1 cellular context compared by ENCODE assay signal in the genomic region with DNA sequence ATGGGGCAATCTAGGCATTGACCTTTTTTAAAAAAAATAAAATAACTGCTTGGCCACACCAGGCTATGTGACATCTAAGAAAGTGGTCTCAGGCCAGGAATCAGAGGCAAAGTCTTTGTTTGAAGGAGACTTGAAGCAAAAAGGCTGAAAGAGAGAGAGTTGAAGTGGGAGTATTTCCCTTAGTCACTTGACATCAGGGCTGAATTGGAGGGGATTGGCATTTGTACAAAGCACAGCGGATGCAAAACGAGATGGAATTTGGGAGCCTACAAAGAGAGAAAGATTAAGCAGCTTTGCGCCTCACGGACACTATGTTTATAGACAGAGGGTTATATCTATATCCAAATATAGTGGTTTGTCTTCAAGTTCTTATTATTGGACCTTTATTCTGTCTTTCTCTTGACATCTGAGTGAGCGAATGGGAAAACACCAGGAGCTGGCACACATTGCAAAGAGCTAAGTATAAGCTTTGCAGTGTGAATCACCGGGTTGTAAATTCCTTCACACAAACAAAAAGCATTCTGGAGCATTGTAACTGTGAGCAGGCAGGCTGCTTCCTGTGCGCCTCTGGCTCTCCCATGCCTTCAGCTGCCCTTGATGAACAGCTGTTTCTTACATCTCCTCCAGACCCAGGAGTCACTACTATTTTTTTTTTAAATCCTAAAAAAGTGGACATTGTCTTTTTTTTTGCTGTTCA.
TF ChIP-seq lines count a peak whose summit lies in the region.

No MANE protein-coding gene starts in this region.

TF ChIP-seq in IMR-90, 13 proteins besides CTCF, POLR2A, EP300 and RAD21:
- TF ChIP-seq CEBPB (IDR thresholded peaks at IDR 0.05; ENCODE audit: low read depth, low read length): no peak
- TF ChIP-seq NFE2L2 (IDR thresholded peaks at IDR 0.05; ENCODE audit: low read depth, low read length): no peak
- TF ChIP-seq, protein P1, sequence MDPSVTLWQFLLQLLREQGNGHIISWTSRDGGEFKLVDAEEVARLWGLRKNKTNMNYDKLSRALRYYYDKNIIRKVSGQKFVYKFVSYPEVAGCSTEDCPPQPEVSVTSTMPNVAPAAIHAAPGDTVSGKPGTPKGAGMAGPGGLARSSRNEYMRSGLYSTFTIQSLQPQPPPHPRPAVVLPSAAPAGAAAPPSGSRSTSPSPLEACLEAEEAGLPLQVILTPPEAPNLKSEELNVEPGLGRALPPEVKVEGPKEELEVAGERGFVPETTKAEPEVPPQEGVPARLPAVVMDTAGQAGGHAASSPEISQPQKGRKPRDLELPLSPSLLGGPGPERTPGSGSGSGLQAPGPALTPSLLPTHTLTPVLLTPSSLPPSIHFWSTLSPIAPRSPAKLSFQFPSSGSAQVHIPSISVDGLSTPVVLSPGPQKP (IDR thresholded peaks at IDR 0.05; ENCODE audit: borderline replicate concordance, low read depth, low read length): no peak
- no peak for TF ChIP-seq CHD1 (IDR thresholded peaks at IDR 0.05; ENCODE audit: low read depth, low read length)
- TF ChIP-seq MXI1 (IDR thresholded peaks at IDR 0.05; ENCODE audit: borderline replicate concordance, low read depth, low read length): no peak
- TF ChIP-seq, protein P2, sequence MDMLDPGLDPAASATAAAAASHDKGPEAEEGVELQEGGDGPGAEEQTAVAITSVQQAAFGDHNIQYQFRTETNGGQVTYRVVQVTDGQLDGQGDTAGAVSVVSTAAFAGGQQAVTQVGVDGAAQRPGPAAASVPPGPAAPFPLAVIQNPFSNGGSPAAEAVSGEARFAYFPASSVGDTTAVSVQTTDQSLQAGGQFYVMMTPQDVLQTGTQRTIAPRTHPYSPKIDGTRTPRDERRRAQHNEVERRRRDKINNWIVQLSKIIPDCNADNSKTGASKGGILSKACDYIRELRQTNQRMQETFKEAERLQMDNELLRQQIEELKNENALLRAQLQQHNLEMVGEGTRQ (IDR thresholded peaks at IDR 0.05; ENCODE audit: low read depth, low read length): no peak
- TF ChIP-seq SMC3 (IDR thresholded peaks at IDR 0.05; ENCODE audit: low read depth, low read length): no peak
- no peak for TF ChIP-seq BHLHE40 (IDR thresholded peaks at IDR 0.05; ENCODE audit: low read depth, low read length)
- TF ChIP-seq RCOR1 (IDR thresholded peaks at IDR 0.05; ENCODE audit: insufficient replicate concordance, low read length): no peak
TF ChIP-seq in IMR-90: peak in this region for 0.
